ENCODE assay signal across 8 cellular contexts in the genomic region with DNA sequence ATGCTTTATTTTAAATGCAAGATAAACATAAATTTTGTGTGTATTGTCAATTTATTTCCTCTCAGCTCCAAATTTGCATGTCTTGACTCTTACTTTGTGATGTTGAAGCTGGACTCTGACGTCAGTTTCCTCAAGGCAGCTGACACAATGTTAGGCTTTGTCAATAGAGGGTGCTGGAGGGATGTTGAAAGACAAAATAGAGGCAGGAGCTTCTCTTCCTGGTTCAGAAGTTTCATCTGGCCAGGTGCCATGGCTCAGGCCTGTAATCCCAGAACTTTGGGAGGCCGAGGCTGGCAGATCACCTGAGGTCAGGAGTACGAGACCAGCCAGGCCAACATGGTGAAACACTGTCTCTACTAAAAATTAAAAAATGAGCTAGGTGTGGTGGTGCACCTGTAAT.
DNase-seq lines count a peak whose midpoint lies in the region; ATAC-seq and TF ChIP-seq lines count a peak whose summit lies in the region.

No MANE protein-coding gene starts in this region.

- no peak overlapping the region for H3K4me3 ChIP-seq in Peyer's patch

- no peaks in the 10 kb centered on the region for H3K36me3 ChIP-seq in Peyer's patch

- H3K4me1 ChIP-seq in Peyer's patch: no peaks in the 10 kb centered on the region

- no peak overlapping the region for H3K27ac ChIP-seq in Peyer's patch

- TF ChIP-seq CTCF in Peyer's patch (IDR thresholded peaks at IDR 0.05): no peak

- no peak for TF ChIP-seq POLR2A in Peyer's patch (IDR thresholded peaks at IDR 0.05)

- DNase-seq in EH (ENCODE audit: low read depth) (peak; percentile 11), SHP77 treated with DMSO at 0.1 percent for 48 hours (lab: John Stamatoyannopoulos, UW) (peak; percentile 29), iris pigment epithelial cell (ENCODE audit: low read depth) (peak; percentile 72), activated T-cell treated with anti-CD3 and anti-CD28 coated beads for 4 hours (no peak), DMS114 treated with DMSO at 0.1 percent for 48 hours (lab: John Stamatoyannopoulos, UW; ENCODE audit: unreplicated experiment) (no peak), Peyer's patch (no peak)
- DNase-seq in stimulated activated naive CD8-positive, alpha-beta T cell treated with anti-CD3 and anti-CD28 coated beads, Interleukin-15, Interleukin-2, amounts not matched to agents 100 U/mL and 50 U/mL, for 24 hours: no peak

- peak; percentile 42 for ATAC-seq in HG02642 (IDR thresholded peaks at IDR 0.05; ENCODE audit: poor library complexity, unreplicated experiment)
- ATAC-seq in stimulated activated naive CD8-positive, alpha-beta T cell treated with anti-CD3 and anti-CD28 coated beads, Interleukin-15, Interleukin-2, amounts not matched to agents 100 U/mL and 50 U/mL, for 24 hours: no peak

- no peaks in the 10 kb centered on the region for H3K27me3 ChIP-seq in Peyer's patch

- no peaks in the 10 kb centered on the region for H3K9me3 ChIP-seq in Peyer's patch

Comparison
In these comparisons a context has a peak if more than half of its experiments do, and no peak if none do; other contexts are left out.
1. DNase-seq: peak in EH (single experiment), SHP77 treated with DMSO at 0.1 percent for 48 hours (single experiment) and iris pigment epithelial cell (single experiment); none in stimulated activated naive CD8-positive, alpha-beta T cell treated with anti-CD3 and anti-CD28 coated beads, Interleukin-15, Interleukin-2, amounts not matched to agents 100 U/mL and 50 U/mL, for 24 hours (single experiment), activated T-cell treated with anti-CD3 and anti-CD28 coated beads for 4 hours (single experiment), DMS114 treated with DMSO at 0.1 percent for 48 hours (single experiment) and Peyer's patch (0 of 3).